ENCODE assay signal across 8 cellular contexts in genomic region chr7:98400538-98401427, GRCh38. TPM values are rescaled to one million over a fixed set of nuclear protein-coding genes. Genes with fewer than 3 reads are reported as not detected.
DNase-seq lines count a peak whose midpoint lies in the region; ATAC-seq and FAIRE-seq lines count a peak whose summit lies in the region.

Gene BAIAP2L1 (minus strand): TSS chr7:98401090. CDS start chr7:98400852, 238 bp downstream.

- no peaks in the 10 kb centered on the region for H3K36me3 Mint-ChIP-seq in activated CD4-positive, alpha-beta memory T cell treated with anti-CD3 and anti-CD28 coated beads, Interleukin-2, amount 10 ng/mL, durations not matched to agents 7 days and 5 days (ENCODE audit: low read depth)

- H3K36me3 ChIP-seq in mesodermal cell (ENCODE audit: control insufficient read depth, insufficient read depth, low read length), result no peaks in the 10 kb centered on the region

- CTCF ChIA-PET in activated CD4-positive, alpha-beta memory T cell treated with anti-CD3 and anti-CD28 coated beads, Interleukin-2, amount 10 ng/mL, durations not matched to agents 7 days and 5 days (lab: Charles Lee), result interaction anchor here (0.5 to 1.3 kb wide), 3 partner anchors 8 to 200 kb away, joined by 3 read pairs; no protein-coding TSS in a partner anchor

- peak; percentile 82 for ATAC-seq in HG03354 (IDR thresholded peaks at IDR 0.05; ENCODE audit: poor library complexity, severe bottlenecking, unreplicated experiment)

- no peaks in the 10 kb centered on the region for H3K9me3 Mint-ChIP-seq in activated CD4-positive, alpha-beta memory T cell treated with anti-CD3 and anti-CD28 coated beads, Interleukin-2, amount 10 ng/mL, durations not matched to agents 7 days and 5 days

- FAIRE-seq in GM19239 (lab: Jason Lieb, UNC), result no peak

- POLR2A ChIA-PET in activated CD4-positive, alpha-beta memory T cell treated with anti-CD3 and anti-CD28 coated beads, Interleukin-2, amount 10 ng/mL, durations not matched to agents 7 days and 5 days (lab: Charles Lee), result no interaction called here

- H3K27ac Mint-ChIP-seq in activated CD4-positive, alpha-beta memory T cell treated with anti-CD3 and anti-CD28 coated beads, Interleukin-2, amount 10 ng/mL, durations not matched to agents 7 days and 5 days, result no peak within 1 kb of the TSS

- H3K27me3 Mint-ChIP-seq in activated CD4-positive, alpha-beta memory T cell treated with anti-CD3 and anti-CD28 coated beads, Interleukin-2, amount 10 ng/mL, durations not matched to agents 7 days and 5 days, result peaks cover 27% of the 10 kb centered on the region

- H3K9me3 ChIP-seq in mesodermal cell (ENCODE audit: control insufficient read depth, low read length), result no peaks in the 10 kb centered on the region

- WGBS in mesodermal cell (ENCODE audit: insufficient coverage in 2 of 2), 2 experiments, result 0 to 1% methylated on average over 56 to 76 of the region's 82 CpGs

- peak within 1 kb of the TSS; percentile 47 for H3K4me3 Mint-ChIP-seq in activated CD4-positive, alpha-beta memory T cell treated with anti-CD3 and anti-CD28 coated beads, Interleukin-2, amount 10 ng/mL, durations not matched to agents 7 days and 5 days

- H3K4me3 ChIP-seq in mesodermal cell (ENCODE audit: extremely low read depth, insufficient read depth, low read length, poor library complexity, severe bottlenecking), result peak within 1 kb of the TSS; percentile 58

- peak; percentile 91 for DNase-seq in AG20443 (ENCODE audit: low spot score)
- peak; percentile 67 for DNase-seq in GM19239 (ENCODE audit: insufficient read length, low spot score)
- DNase-seq in NCI-H446 treated with DMSO at 0.1 percent for 48 hours (lab: John Stamatoyannopoulos, UW), result peak; percentile 35
- DNase-seq in activated CD4-positive, alpha-beta memory T cell treated with anti-CD3 and anti-CD28 coated beads, Interleukin-2, amount 10 ng/mL, durations not matched to agents 7 days and 5 days, result peak; percentile 79
- peak; percentile 80 for DNase-seq in effector CD8-positive, alpha-beta T cell (lab: John Stamatoyannopoulos, UW)
- DNase-seq in stimulated activated CD8-positive, alpha-beta memory T cell treated with anti-CD3 and anti-CD28 coated beads, Interleukin-4, amount 100 ng/mL, for 1 hour (ENCODE audit: low read depth in 2 of 2, low spot score in 1 of 2), result peak; percentile 50 to 62

- H3K27ac ChIP-seq in mesodermal cell (ENCODE audit: low read depth, low read length, severe bottlenecking), result peak within 1 kb of the TSS; percentile 16

- no peaks in the 10 kb centered on the region for H3K4me1 ChIP-seq in mesodermal cell (ENCODE audit: control insufficient read depth, insufficient read depth, low read length, poor library complexity, severe bottlenecking)

- H3K4me1 Mint-ChIP-seq in activated CD4-positive, alpha-beta memory T cell treated with anti-CD3 and anti-CD28 coated beads, Interleukin-2, amount 10 ng/mL, durations not matched to agents 7 days and 5 days, result peaks cover 7% of the 10 kb centered on the region

RNA-seq across cellular contexts. Expression of gene BAIAP2L1, which starts in this region (rescaled TPM):
- under 1 TPM; 0.65 to 0.68 TPM for total RNA-seq in activated CD4-positive, alpha-beta memory T cell treated with anti-CD3 and anti-CD28 coated beads, Interleukin-2, amount 10 ng/mL, durations not matched to agents 7 days and 5 days
- 24.3 TPM for polyA plus RNA-seq in mesodermal cell (2013, experiment 1 of 2)
- 37.1 TPM for polyA plus RNA-seq in mesodermal cell (2013, experiment 2 of 2)

Comparison
In these comparisons a context has a peak if more than half of its experiments do, and no peak if none do; other contexts are left out.
1. Peak in every context shown above with its lines: DNase-seq, ATAC-seq, H3K4me3 ChIP-seq and H3K27ac ChIP-seq.
2. Peak in DNase-seq in activated CD4-positive, alpha-beta memory T cell treated with anti-CD3 and anti-CD28 coated beads, Interleukin-2, amount 10 ng/mL, durations not matched to agents 7 days and 5 days; RNA of the gene not detected or under 1 TPM.
3. DNase-seq: peak in every context shown above with its lines; median percentile 91 in AG20443; 80 in effector CD8-positive, alpha-beta T cell; 79 in activated CD4-positive, alpha-beta memory T cell treated with anti-CD3 and anti-CD28 coated beads, Interleukin-2, amount 10 ng/mL, durations not matched to agents 7 days and 5 days; 67 in GM19239; 56 in stimulated activated CD8-positive, alpha-beta memory T cell treated with anti-CD3 and anti-CD28 coated beads, Interleukin-4, amount 100 ng/mL, for 1 hour; 35 in NCI-H446 treated with DMSO at 0.1 percent for 48 hours.